9 cellular contexts compared by ENCODE assay signal in genomic region chr11:131408011-131408640, GRCh38. TPM values are rescaled to one million over a fixed set of nuclear protein-coding genes. Genes with fewer than 3 reads are reported as not detected.
DNase-seq lines count a peak whose midpoint lies in the region; ATAC-seq and TF ChIP-seq lines count a peak whose summit lies in the region.
"Had no signal": no experiment of that assay in that cellular context is flagged by ENCODE, and none has a peak within 500 bp of the region (broad histone marks: within the 10 kb centered on the region; RNA-seq: fewer than 3 reads in every experiment).

No MANE protein-coding gene starts in this region.

- no peak for TF ChIP-seq POLR2A in adrenal gland (IDR thresholded peaks at IDR 0.05)

- H3K4me3 ChIP-seq in adrenal gland = no peak overlapping the region
- no peak overlapping the region for H3K4me3 ChIP-seq in CD4-positive, alpha-beta memory T cell (ENCODE audit: low read length in 2 of 2)
- H3K4me3 ChIP-seq: thoracic aorta had no signal

- ATAC-seq in HG03342 (IDR thresholded peaks at IDR 0.05; ENCODE audit: unreplicated experiment) = no peak

- TF ChIP-seq CTCF in GM10248 (IDR thresholded peaks at IDR 0.05; ENCODE audit: control extremely low read depth, extremely low read depth, low read depth, missing control alignments) (peak; percentile 53), adrenal gland (IDR thresholded peaks at IDR 0.05) (peak in 5 of 6 experiments; percentile 29 to 48 (median 36)), Calu3 (IDR thresholded peaks at IDR 0.05; ENCODE audit: unreplicated experiment) (no peak)

- H3K9me3 ChIP-seq in adrenal gland (replicated peaks in 1 of 3) = no peaks in the 10 kb centered on the region
- no peaks in the 10 kb centered on the region for H3K9me3 ChIP-seq in CD4-positive, alpha-beta memory T cell (ENCODE audit: control insufficient read depth in 1 of 2, low read length in 2 of 2)
- H3K9me3 ChIP-seq: thoracic aorta had no signal

- TF ChIP-seq EP300 in Ishikawa (IDR thresholded peaks at IDR 0.05; ENCODE audit: borderline replicate concordance) = no peak

- no peak overlapping the region for H3K27ac Mint-ChIP-seq in Calu3 (ENCODE audit: unreplicated experiment)
- no peak overlapping the region for H3K27ac Mint-ChIP-seq in CD4-positive, alpha-beta memory T cell

- H3K36me3 ChIP-seq in adrenal gland (replicated peaks in 1 of 2) = no peaks in the 10 kb centered on the region
- H3K36me3 ChIP-seq in CD4-positive, alpha-beta memory T cell (ENCODE audit: insufficient read depth, low read length) = no peaks in the 10 kb centered on the region
- H3K36me3 ChIP-seq: thoracic aorta had no signal

- CTCF ChIA-PET in GM10248 (lab: Yijun Ruan, JAX) (interaction anchor here (1.0 to 1.2 kb wide), 2 partner anchors 102 to 266 kb away, joined by 3 to 4 read pairs; no protein-coding TSS in a partner anchor), Calu3 (lab: Charles Lee) (no interaction called here)
- CTCF ChIA-PET in CD4-positive, alpha-beta memory T cell (lab: Charles Lee; ENCODE audit: partially characterized antibody) = no interaction called here

- 29 to 51% (median 36%) methylated on average over 5 of the region's 5 CpGs for WGBS in adrenal gland, 4 donors

- TF ChIP-seq RAD21 in Ishikawa (IDR thresholded peaks at IDR 0.05; ENCODE audit: low read depth) = peak; percentile 38; the same call in 1 of the 2 replicates

- H3K4me1 ChIP-seq in adrenal gland (replicated peaks in 1 of 2) = no peaks in the 10 kb centered on the region
- H3K4me1 ChIP-seq in CD4-positive, alpha-beta memory T cell (ENCODE audit: insufficient read depth, low read length) = no peaks in the 10 kb centered on the region

- H3K27me3 ChIP-seq in adrenal gland = no peaks in the 10 kb centered on the region
- H3K27me3 ChIP-seq in CD4-positive, alpha-beta memory T cell (ENCODE audit: insufficient read depth, low read length) = no peaks in the 10 kb centered on the region

- POLR2A ChIA-PET in GM10248 (lab: Yijun Ruan, JAX) = no interaction called here
- POLR2A ChIA-PET in CD4-positive, alpha-beta memory T cell (lab: Charles Lee; ENCODE audit: partially characterized antibody) = no interaction called here

- H3K36me3 Mint-ChIP-seq in Calu3 (ENCODE audit: insufficient read depth, unreplicated experiment) = no peaks in the 10 kb centered on the region
- H3K36me3 Mint-ChIP-seq in CD4-positive, alpha-beta memory T cell = no peaks in the 10 kb centered on the region

- H3K27ac ChIP-seq in adrenal gland = no peak overlapping the region
- no peak overlapping the region for H3K27ac ChIP-seq in CD4-positive, alpha-beta memory T cell (ENCODE audit: low read depth, low read length)
- H3K27ac ChIP-seq: thoracic aorta had no signal

- H3K27me3 Mint-ChIP-seq in Calu3 (ENCODE audit: unreplicated experiment) = no peaks in the 10 kb centered on the region
- no peaks in the 10 kb centered on the region for H3K27me3 Mint-ChIP-seq in CD4-positive, alpha-beta memory T cell

- no TSS peak for BruUV-seq in Calu3 (replicated peaks; lab: Mats Ljungman, UMichigan)

- DNase-seq in GM10248 (ENCODE audit: extremely low spot score) (peak; percentile 37), adrenal gland (peak; percentile 24 to 67 (median 37)), kidney tubule cell (ENCODE audit: low spot score) (peak; percentile 68), NCI-H2081 (lab: John Stamatoyannopoulos, UW) (no peak), Calu3 (no peak)
- no peak for DNase-seq in CD4-positive, alpha-beta memory T cell

- H3K4me3 Mint-ChIP-seq in Calu3 (ENCODE audit: low read depth, unreplicated experiment) = no peak overlapping the region
- no peak overlapping the region for H3K4me3 Mint-ChIP-seq in CD4-positive, alpha-beta memory T cell

- peaks cover 6% of the 10 kb centered on the region for H3K9me3 Mint-ChIP-seq in Calu3 (ENCODE audit: low read depth, unreplicated experiment)
- peaks cover 0 to 3% (median 0%) of the 10 kb centered on the region in 8 donors for H3K9me3 Mint-ChIP-seq in CD4-positive, alpha-beta memory T cell

- H3K4me1 Mint-ChIP-seq in Calu3 (ENCODE audit: low read depth, unreplicated experiment) = no peaks in the 10 kb centered on the region
- no peaks in the 10 kb centered on the region for H3K4me1 Mint-ChIP-seq in CD4-positive, alpha-beta memory T cell

- intact Hi-C loops in adrenal gland (cut with DNase I) (no loop called here), Calu3 (cut with micrococcal nuclease; ENCODE audit: unreplicated experiment) (no loop called here)
- intact Hi-C loops in CD4-positive, alpha-beta memory T cell (cut with micrococcal nuclease) = no loop called here

TF ChIP-seq in Ishikawa, 13 proteins besides CTCF, POLR2A, EP300 and RAD21:
- TF ChIP-seq, protein P1, sequence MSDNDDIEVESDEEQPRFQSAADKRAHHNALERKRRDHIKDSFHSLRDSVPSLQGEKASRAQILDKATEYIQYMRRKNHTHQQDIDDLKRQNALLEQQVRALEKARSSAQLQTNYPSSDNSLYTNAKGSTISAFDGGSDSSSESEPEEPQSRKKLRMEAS (IDR thresholded peaks at IDR 0.05) = no peak
- TF ChIP-seq REST (IDR thresholded peaks at IDR 0.05; ENCODE audit: low read depth) (no peak), FOXM1 (IDR thresholded peaks at IDR 0.05; ENCODE audit: borderline replicate concordance, low read depth) (no peak), NFIC (IDR thresholded peaks at IDR 0.05) (no peak), EGR1 (IDR thresholded peaks at IDR 0.05) (no peak)
TF ChIP-seq in Ishikawa: peak in this region for 0.

RNA-seq across cellular contexts. Expression of gene NTM, which starts 37.7 kb away (rescaled TPM):
- total RNA-seq in adrenal gland (1 to 10 TPM in 7 of 8 donors, under 1 TPM in 1; 0.26 to 8.7 (median 3.6) TPM), Calu3 (2022) (not detected in 2 replicates)
- polyA plus RNA-seq in adrenal gland = 10 to 100 TPM in 1 of 3 donors, 1 to 10 TPM in 2; 2.9 to 11.5 (median 7.4) TPM
- total RNA-seq in CD4-positive, alpha-beta memory T cell = not detected
- not detected for polyA plus RNA-seq in CD4-positive, alpha-beta memory T cell
- total RNA-seq: thoracic aorta had no signal

Comparison
In these comparisons a context has a peak if more than half of its experiments do, and no peak if none do; other contexts are left out.
1. DNase-seq: peak in GM10248 (single experiment), adrenal gland (7 of 7) and kidney tubule cell (single experiment); none in NCI-H2081 (0 of 2), Calu3 (single experiment) and CD4-positive, alpha-beta memory T cell (0 of 5).